23 cellular contexts compared by ENCODE assay signal in genomic region chr17:43068570-43069367, GRCh38. TPM values are rescaled to one million over a fixed set of nuclear protein-coding genes. Genes with fewer than 3 reads are reported as not detected.
DNase-seq lines count a peak whose midpoint lies in the region; ATAC-seq, FAIRE-seq and TF ChIP-seq lines count a peak whose summit lies in the region.
"Had no signal": no experiment of that assay in that cellular context is flagged by ENCODE, and none has a peak within 500 bp of the region (broad histone marks: within the 10 kb centered on the region; RNA-seq: fewer than 3 reads in every experiment).

No MANE protein-coding gene starts in this region.

- no peak for TF ChIP-seq RAD21 in K562 (CRISPR knock-in tag; conservative IDR thresholded peaks at IDR 0.05 in 1 of 2, IDR thresholded peaks at IDR 0.05 in 1 of 2)

- CTCF ChIA-PET in K562 (lab: Yijun Ruan, JAX; ENCODE audit: low intra/inter-chr PET ratio) = no interaction called here
- CTCF ChIA-PET in activated CD8-positive, alpha-beta T cell treated with anti-CD3 and anti-CD28 coated beads for 36 hours (lab: Charles Lee) = no interaction called here

- intact Hi-C loops in Right ventricle myocardium inferior (cut with DNase I) (no loop called here), cardiac septum (cut with DNase I) (no loop called here), K562 (cut with micrococcal nuclease) (no loop called here), right cardiac atrium (cut with DNase I) (no loop called here), thyroid gland (cut with DNase I) (loop anchor here (10.0 kb wide), 1 partner anchor 64 kb away; the partner anchor contains the start of gene IFI35)
- intact Hi-C loops in activated CD8-positive, alpha-beta T cell treated with anti-CD3 and anti-CD28 coated beads for 36 hours (cut with micrococcal nuclease) = no loop called here

- H4K20me1 ChIP-seq in K562 (replicated peaks; ENCODE audit: control insufficient read depth, insufficient read depth, low read length) = no peaks in the 10 kb centered on the region
- H4K20me1 ChIP-seq: BLaER1 treated with 17β-estradiol and CSF1 and Interleukin-3, amounts not matched to agents 10 nM and 100 nM had no signal

- peaks cover 29% of the 10 kb centered on the region for H3K36me3 Mint-ChIP-seq in activated CD8-positive, alpha-beta T cell treated with anti-CD3 and anti-CD28 coated beads for 36 hours (ENCODE audit: low read depth)

- no peaks in the 10 kb centered on the region for H3K27me3 Mint-ChIP-seq in activated CD8-positive, alpha-beta T cell treated with anti-CD3 and anti-CD28 coated beads for 36 hours

- TF ChIP-seq EP300 in K562 (IDR thresholded peaks at IDR 0.05; ENCODE audit: low read length) = no peak

- peaks cover 69% of the 10 kb centered on the region for H3K36me3 ChIP-seq in K562 (ENCODE audit: control insufficient read depth, insufficient read depth, low read length)
- no peaks in the 10 kb centered on the region for H3K36me3 ChIP-seq in thyroid gland
- H3K36me3 ChIP-seq: suprapubic skin had no signal

- ATAC-seq in Right ventricle myocardium inferior (peak; percentile 72), K562 (no peak), right cardiac atrium (peak; percentile 62 to 72), GM21381 (IDR thresholded peaks at IDR 0.05; ENCODE audit: unreplicated experiment) (no peak)
- ATAC-seq in activated CD8-positive, alpha-beta T cell treated with anti-CD3 and anti-CD28 coated beads for 36 hours = no peak

- no peak for TF ChIP-seq CTCF in K562 (IDR thresholded peaks at IDR 0.05 in 2 of 3, conservative IDR thresholded peaks at IDR 0.05 in 1 of 3; ENCODE audit: insufficient read depth in 2 of 3, low read depth in 1 of 3, low read length in 3 of 3)
- TF ChIP-seq CTCF in thyroid gland (IDR thresholded peaks at IDR 0.05) = no peak
- TF ChIP-seq CTCF in activated CD8-positive, alpha-beta T cell treated with anti-CD3 and anti-CD28 coated beads for 36 hours (IDR thresholded peaks at IDR 0.05) = no peak

- no peak for FAIRE-seq in K562 (lab: Jason Lieb, UNC)
- FAIRE-seq: astrocyte, GM12892, kidney had no signal

- no peaks in the 10 kb centered on the region for H3K79me2 ChIP-seq in K562 (ENCODE audit: control insufficient read depth, insufficient read depth, low read length)

- POLR2A ChIA-PET in K562 (lab: Yijun Ruan, JAX) = interaction anchor here (0.8 to 1.7 kb wide), 5 partner anchors 8 to 247 kb away, joined by 3 to 6 read pairs (median 4); no protein-coding TSS in a partner anchor
- POLR2A ChIA-PET in activated CD8-positive, alpha-beta T cell treated with anti-CD3 and anti-CD28 coated beads for 36 hours (lab: Charles Lee) = interaction anchor here (1.0 to 1.2 kb wide), 3 partner anchors 12 to 56 kb away, joined by 3 read pairs; partner anchors contain the start of gene BRCA1

- H3K4me2 ChIP-seq in K562 (ENCODE audit: insufficient read depth, low read length) = no peak overlapping the region
- H3K4me2 ChIP-seq: BLaER1 treated with 17β-estradiol and CSF1 and Interleukin-3, amounts not matched to agents 10 nM and 100 nM had no signal

- in situ Hi-C loops in K562 (cut with MboI) = no loop called here

- H3K9me3 ChIP-seq in K562 (replicated peaks; ENCODE audit: control insufficient read depth, insufficient read depth, low read depth, low read length) = no peaks in the 10 kb centered on the region
- no peaks in the 10 kb centered on the region for H3K9me3 ChIP-seq in right cardiac atrium (ENCODE audit: control insufficient read depth, low read length)
- H3K9me3 ChIP-seq in thyroid gland = no peaks in the 10 kb centered on the region
- H3K9me3 ChIP-seq: BLaER1 treated with 17β-estradiol and CSF1 and Interleukin-3, amounts not matched to agents 10 nM and 100 nM; suprapubic skin had no signal

- H3K4me3 ChIP-seq in K562 (no peak overlapping the region), right cardiac atrium (ENCODE audit: low read length) (no peak overlapping the region), thyroid gland (replicated peaks in 1 of 3) (no peak overlapping the region)
- H3K4me3 ChIP-seq: BLaER1 treated with 17β-estradiol and CSF1 and Interleukin-3, amounts not matched to agents 10 nM and 100 nM; coronary artery; suprapubic skin had no signal

- H3K4me1 ChIP-seq in K562 (replicated peaks in 1 of 2; ENCODE audit: control insufficient read depth in 2 of 2, insufficient read depth in 2 of 2, low read length in 2 of 2) (no peaks in the 10 kb centered on the region), right cardiac atrium (ENCODE audit: control insufficient read depth, insufficient read depth, low read length) (no peaks in the 10 kb centered on the region), thyroid gland (peaks cover 2 to 19% of the 10 kb centered on the region in 2 donors)
- H3K4me1 ChIP-seq: BLaER1 treated with 17β-estradiol and CSF1 and Interleukin-3, amounts not matched to agents 10 nM and 100 nM; suprapubic skin had no signal

- TSS peak; percentile 8 for BruUV-seq in K562 (replicated peaks; lab: Mats Ljungman, UMichigan)

- WGBS in K562 (ENCODE audit: insufficient coverage, low coverage, missing lambda C conversion rate) = 93% methylated on average over 6 of the region's 6 CpGs
- 93% methylated on average over 6 of the region's 6 CpGs for WGBS in right cardiac atrium
- WGBS in thyroid gland, 2 donors = 91 to 98% methylated on average over 6 of the region's 6 CpGs

- no peaks in the 10 kb centered on the region for H3K27me3 ChIP-seq in K562 (ENCODE audit: control insufficient read depth in 2 of 2, insufficient read depth in 2 of 2, low read length in 2 of 2)
- H3K27me3 ChIP-seq in right cardiac atrium (ENCODE audit: control insufficient read depth, insufficient read depth) = no peaks in the 10 kb centered on the region
- no peaks in the 10 kb centered on the region for H3K27me3 ChIP-seq in thyroid gland
- H3K27me3 ChIP-seq: BLaER1 treated with 17β-estradiol and CSF1 and Interleukin-3, amounts not matched to agents 10 nM and 100 nM; suprapubic skin had no signal

- H3K4me1 Mint-ChIP-seq in activated CD8-positive, alpha-beta T cell treated with anti-CD3 and anti-CD28 coated beads for 36 hours (ENCODE audit: low read depth) = no peaks in the 10 kb centered on the region

- no peak overlapping the region for H3K27ac ChIP-seq in K562 (ENCODE audit: extremely low read depth, low read depth, low read length)
- peak overlapping the region; percentile 82 for H3K27ac ChIP-seq in right cardiac atrium (ENCODE audit: low read length)
- H3K27ac ChIP-seq in thyroid gland = peak overlapping the region; percentile 32 to 88 (median 40)
- H3K27ac ChIP-seq: BLaER1 treated with 17β-estradiol and CSF1 and Interleukin-3, amounts not matched to agents 10 nM and 100 nM; coronary artery; suprapubic skin had no signal

- TF ChIP-seq POLR2A in K562 (conservative IDR thresholded peaks at IDR 0.05) (no peak), thyroid gland (IDR thresholded peaks at IDR 0.05) (no peak)

- H3K9ac ChIP-seq in K562 (ENCODE audit: insufficient read depth in 1 of 2, low read depth in 2 of 2, low read length in 2 of 2) = no peak overlapping the region
- H3K9ac ChIP-seq: BLaER1 treated with 17β-estradiol and CSF1 and Interleukin-3, amounts not matched to agents 10 nM and 100 nM had no signal

- no peak overlapping the region for H3K27ac Mint-ChIP-seq in activated CD8-positive, alpha-beta T cell treated with anti-CD3 and anti-CD28 coated beads for 36 hours

- DNase-seq in Right ventricle myocardium inferior (ENCODE audit: missing footprints) (no peak), cardiac septum (ENCODE audit: low spot score) (no peak), K562 (ENCODE audit: extremely low read depth in 1 of 4, low spot score in 3 of 4) (no peak), right cardiac atrium (no peak), thyroid gland (peak in 1 of 2 donors; percentile 19), NCI-H2107 (lab: John Stamatoyannopoulos, UW) (no peak)
- DNase-seq in activated CD8-positive, alpha-beta T cell treated with anti-CD3 and anti-CD28 coated beads for 36 hours = no peak
- DNase-seq: activated CD4-positive, alpha-beta T cell treated with anti-CD3 and anti-CD28 coated beads, Interleukin-2, amount 50 U/mL, for 1 hour; activated naive CD4-positive, alpha-beta T cell; DMS 273 treated with DMSO at 0.1 percent for 48 hours; H7; kidney; NCI-H1092; NCI-H524; stimulated activated CD4-positive, alpha-beta T cell treated with anti-CD3 and anti-CD28 coated beads, Interleukin-15, amount 100 ng/mL, for 24 hours had no signal

- no peaks in the 10 kb centered on the region for H3K9me3 Mint-ChIP-seq in activated CD8-positive, alpha-beta T cell treated with anti-CD3 and anti-CD28 coated beads for 36 hours
- H3K9me3 Mint-ChIP-seq: neural crest cell had no signal

- no peak overlapping the region for H2AFZ ChIP-seq in K562 (ENCODE audit: low read depth, low read length)

- H3K4me3 Mint-ChIP-seq in activated CD8-positive, alpha-beta T cell treated with anti-CD3 and anti-CD28 coated beads for 36 hours = no peak overlapping the region
- H3K4me3 Mint-ChIP-seq: neural crest cell had no signal

- H3K9me1 ChIP-seq in K562 (ENCODE audit: control insufficient read depth, insufficient read depth, low read length) = no peaks in the 10 kb centered on the region

RNA-seq across cellular contexts. Expression of gene RND2, which starts 43.7 kb away (rescaled TPM):
- total RNA-seq in Right ventricle myocardium inferior (1.5 TPM), cardiac septum (0.89 TPM), K562 (2014; rRNA removed) (0.68 and 1.3 TPM in 2 replicates), K562 (2014; rRNA removed; fragmentation: Illumina TruSeq; extraction: Trizol) (0.98 and 0.99 TPM in 2 replicates), K562 (2015; rRNA removed; fragmentation: Illumina TruSeq; extraction: Trizol) (1.4 TPM in 2 replicates), K562 (2021) (1.8 TPM in 2 replicates), right cardiac atrium (1 to 10 TPM; 2.9 to 5.3 (median 4.2) TPM), thyroid gland (10 to 100 TPM in 2 of 4 donors, 1 to 10 TPM in 2; 5.2 to 14.8 (median 10.3) TPM)
- total RNA-seq in K562 (2011; cell fraction: chromatin; rRNA removed; ENCODE audit: low replicate concordance) = 0.55 and 1.2 TPM in 2 replicates
- total RNA-seq in K562 (2011; cell fraction: nucleolus; rRNA removed) = 0.53 and 0.83 TPM in 2 replicates
- total RNA-seq in K562 (2011; cell fraction: nucleoplasm; rRNA removed) = 0.88 and 1.5 TPM in 2 replicates
- polyA plus RNA-seq in K562 (2011; rRNA removed) (1.4 and 1.9 TPM in 2 replicates), K562 (2014; fragmentation: Illumina TruSeq; extraction: Trizol) (1.3 TPM in 2 replicates), K562 (2014; fragmentation: Nextera tagmentation; extraction: Ambion mirVana) (under 1 TPM; 0.15 to 0.39 TPM), K562 (2014; rRNA removed) (0.77 and 1.8 TPM in 2 replicates), right cardiac atrium (3.2 TPM)
- polyA plus RNA-seq in K562 (2011; cell fraction: cytosol; rRNA removed) = 1.7 and 2.9 TPM in 2 replicates
- polyA plus RNA-seq in K562 (2011; cell fraction: nucleus; rRNA removed) = 1.1 and 1.3 TPM in 2 replicates
- polyA plus RNA-seq in K562 (2012) = 1.4 and 2.6 TPM in 2 replicates
- 1.1 and 1.8 TPM in 2 replicates for polyA minus RNA-seq in K562 (2011; rRNA and poly(A)+ RNA removed)
- polyA minus RNA-seq in K562 (2011; cell fraction: cytosol; rRNA and poly(A)+ RNA removed) = 0.48 and 0.64 TPM in 2 replicates
- polyA minus RNA-seq in K562 (2011; cell fraction: nucleus; rRNA and poly(A)+ RNA removed) = 0.11 and 0.13 TPM in 2 replicates
- total RNA-seq in activated CD8-positive, alpha-beta T cell treated with anti-CD3 and anti-CD28 coated beads for 36 hours = not detected
- total RNA-seq: T-helper 1 cell treated with Interleukin-12 subunit alpha and Interleukin-12 subunit beta and Interleukin-4 antibody, amounts not matched to agents 30 ng/mL and 1 ng/mL, for 36 hours had no signal

RNA-seq across cellular contexts. Expression of gene VAT1, which starts 46.6 kb away (rescaled TPM):
- total RNA-seq in Right ventricle myocardium inferior (90.5 TPM), cardiac septum (81.3 TPM), K562 (2014; rRNA removed) (72.5 and 96.7 TPM in 2 replicates), K562 (2014; rRNA removed; fragmentation: Illumina TruSeq; extraction: Trizol) (58.6 and 60.6 TPM in 2 replicates), K562 (2015; rRNA removed; fragmentation: Illumina TruSeq; extraction: Trizol) (94.7 and 97.8 TPM in 2 replicates), K562 (2021) (141 and 153 TPM in 2 replicates), right cardiac atrium (100 to 1,000 TPM in 1 of 4 donors, 10 to 100 TPM in 3; 85.9 to 107 (median 93.7) TPM), thyroid gland (100 to 1,000 TPM; 118 to 153 (median 131) TPM)
- total RNA-seq in K562 (2011; cell fraction: chromatin; rRNA removed; ENCODE audit: low replicate concordance) = 30.5 and 61.9 TPM in 2 replicates
- 43.8 and 46.4 TPM in 2 replicates for total RNA-seq in K562 (2011; cell fraction: nucleolus; rRNA removed)
- 40.5 and 42.9 TPM in 2 replicates for total RNA-seq in K562 (2011; cell fraction: nucleoplasm; rRNA removed)
- polyA plus RNA-seq in K562 (2011; rRNA removed) (46.3 and 61.6 TPM in 2 replicates), K562 (2014; fragmentation: Illumina TruSeq; extraction: Trizol) (108 and 109 TPM in 2 replicates), K562 (2014; fragmentation: Nextera tagmentation; extraction: Ambion mirVana) (10 to 100 TPM; 29.4 to 46.0 TPM), K562 (2014; rRNA removed) (62.2 and 66.7 TPM in 2 replicates), right cardiac atrium (71.6 TPM)
- 43.4 and 85.3 TPM in 2 replicates for polyA plus RNA-seq in K562 (2011; cell fraction: cytosol; rRNA removed)
- 24.4 and 32.6 TPM in 2 replicates for polyA plus RNA-seq in K562 (2011; cell fraction: nucleus; rRNA removed)
- 310 and 384 TPM in 2 replicates for polyA plus RNA-seq in K562 (2012)
- polyA minus RNA-seq in K562 (2011; rRNA and poly(A)+ RNA removed) = 83.5 and 143 TPM in 2 replicates
- 71.9 and 78.2 TPM in 2 replicates for polyA minus RNA-seq in K562 (2011; cell fraction: cytosol; rRNA and poly(A)+ RNA removed)
- polyA minus RNA-seq in K562 (2011; cell fraction: nucleus; rRNA and poly(A)+ RNA removed) = 13.9 and 17.1 TPM in 2 replicates
- 10 to 100 TPM; 35.9 to 39.4 TPM for total RNA-seq in activated CD8-positive, alpha-beta T cell treated with anti-CD3 and anti-CD28 coated beads for 36 hours

RNA-seq across cellular contexts. Expression of gene BRCA1, which starts 56.4 kb away (rescaled TPM):
- total RNA-seq in Right ventricle myocardium inferior (7.9 TPM), cardiac septum (6.1 TPM), K562 (2014; rRNA removed) (68.4 and 82.5 TPM in 2 replicates), K562 (2014; rRNA removed; fragmentation: Illumina TruSeq; extraction: Trizol) (73.2 and 79.1 TPM in 2 replicates), K562 (2015; rRNA removed; fragmentation: Illumina TruSeq; extraction: Trizol) (59.0 and 61.6 TPM in 2 replicates), K562 (2021) (60.2 and 62.3 TPM in 2 replicates), right cardiac atrium (10 to 100 TPM in 1 of 4 donors, 1 to 10 TPM in 3; 4.3 to 10.9 (median 8.0) TPM), thyroid gland (10 to 100 TPM; 14.4 to 31.9 (median 25.4) TPM)
- 71.2 and 176 TPM in 2 replicates for total RNA-seq in K562 (2011; cell fraction: chromatin; rRNA removed; ENCODE audit: low replicate concordance)
- 45.0 and 58.7 TPM in 2 replicates for total RNA-seq in K562 (2011; cell fraction: nucleolus; rRNA removed)
- total RNA-seq in K562 (2011; cell fraction: nucleoplasm; rRNA removed) = 95.6 and 115 TPM in 2 replicates
- polyA plus RNA-seq in K562 (2011; rRNA removed) (49.7 and 95.3 TPM in 2 replicates), K562 (2014; fragmentation: Illumina TruSeq; extraction: Trizol) (74.8 and 77.1 TPM in 2 replicates), K562 (2014; fragmentation: Nextera tagmentation; extraction: Ambion mirVana) (10 to 100 TPM; 25.9 to 35.6 TPM), K562 (2014; rRNA removed) (56.5 and 60.1 TPM in 2 replicates), right cardiac atrium (2.7 TPM)
- 59.2 and 99.4 TPM in 2 replicates for polyA plus RNA-seq in K562 (2011; cell fraction: cytosol; rRNA removed)
- 34.4 and 81.1 TPM in 2 replicates for polyA plus RNA-seq in K562 (2011; cell fraction: nucleus; rRNA removed)
- polyA plus RNA-seq in K562 (2012) = 55.7 and 71.7 TPM in 2 replicates
- 143 and 194 TPM in 2 replicates for polyA minus RNA-seq in K562 (2011; rRNA and poly(A)+ RNA removed)
- 33.9 and 77.6 TPM in 2 replicates for polyA minus RNA-seq in K562 (2011; cell fraction: cytosol; rRNA and poly(A)+ RNA removed)
- 42.5 and 54.0 TPM in 2 replicates for polyA minus RNA-seq in K562 (2011; cell fraction: nucleus; rRNA and poly(A)+ RNA removed)
- 10 to 100 TPM; 84.5 to 92.9 TPM for total RNA-seq in activated CD8-positive, alpha-beta T cell treated with anti-CD3 and anti-CD28 coated beads for 36 hours

Comparison
In these comparisons a context has a peak if more than half of its experiments do, and no peak if none do; other contexts are left out.
1. ATAC-seq: peak in Right ventricle myocardium inferior (single experiment) and right cardiac atrium (2 of 2); none in K562 (single experiment), GM21381 (single experiment) and activated CD8-positive, alpha-beta T cell treated with anti-CD3 and anti-CD28 coated beads for 36 hours (single experiment).